In genomic region chr18:43916984-43917383, GRCh38 we compare ENCODE assay signal across 16 cellular contexts.
DNase-seq lines count a peak whose midpoint lies in the region; ATAC-seq and TF ChIP-seq lines count a peak whose summit lies in the region.
"Had no signal": no experiment of that assay in that cellular context is flagged by ENCODE, and none has a peak within 500 bp of the region (broad histone marks: within the 10 kb centered on the region; RNA-seq: fewer than 3 reads in every experiment).

No MANE protein-coding gene starts in this region.

- H3K36me3 ChIP-seq in spleen: no peaks in the 10 kb centered on the region
- H3K36me3 ChIP-seq: HAP-1 had no signal

- H3K4me3 Mint-ChIP-seq in nephron: no peak overlapping the region
- H3K4me3 Mint-ChIP-seq: B cell; CD4-positive, alpha-beta T cell had no signal

- peaks cover 11% of the 10 kb centered on the region for H3K4me1 Mint-ChIP-seq in nephron
- H3K4me1 Mint-ChIP-seq: B cell had no signal

- no peaks in the 10 kb centered on the region for H3K27me3 Mint-ChIP-seq in nephron (ENCODE audit: low read depth)
- H3K27me3 Mint-ChIP-seq: B cell; CD4-positive, alpha-beta T cell had no signal

- TF ChIP-seq CTCF in nephron (IDR thresholded peaks at IDR 0.05; ENCODE audit: unreplicated experiment in 3 of 3): no peak
- no peak for TF ChIP-seq CTCF in spleen (IDR thresholded peaks at IDR 0.05 in 8 of 11, conservative IDR thresholded peaks at IDR 0.05 in 3 of 11)

- no peaks in the 10 kb centered on the region for H3K4me1 ChIP-seq in spleen
- H3K4me1 ChIP-seq: HAP-1 had no signal

- TF ChIP-seq POLR2A in spleen (IDR thresholded peaks at IDR 0.05): no peak

- no peaks in the 10 kb centered on the region for H3K36me3 Mint-ChIP-seq in nephron (ENCODE audit: low read depth)

- H3K27ac ChIP-seq in spleen: no peak overlapping the region

- H3K9me3 Mint-ChIP-seq in nephron: no peaks in the 10 kb centered on the region
- H3K9me3 Mint-ChIP-seq: CD4-positive, alpha-beta T cell had no signal

- no peaks in the 10 kb centered on the region for H3K9me3 ChIP-seq in spleen
- H3K9me3 ChIP-seq: HAP-1 had no signal

- no peak for DNase-seq in activated CD4-positive, alpha-beta T cell treated with anti-CD3 and anti-CD28 coated beads for 48 hours
- DNase-seq in spleen (no peak), AG08395 (ENCODE audit: low spot score) (no peak)
- DNase-seq: ACHN; C1 segment of cervical spinal cord; Calu3; CD4-positive, alpha-beta T cell; DMS 273 treated with DMSO at 0.1 percent for 48 hours had no signal

- peak overlapping the region in 2 of 3 experiments; percentile 2 to 69 for H3K27ac Mint-ChIP-seq in nephron
- H3K27ac Mint-ChIP-seq: B cell; CD4-positive, alpha-beta T cell had no signal

- WGBS in spleen, 5 donors: 75 to 89% (median 85%) methylated on average over 3 of the region's 3 CpGs

- intact Hi-C loops in spleen (cut with DNase I; ENCODE audit: low total_unique reads): no loop called here

- peak; percentile 49 for ATAC-seq in GM18870 (IDR thresholded peaks at IDR 0.05; ENCODE audit: unreplicated experiment)
- peak; percentile 38 for ATAC-seq in HG02571 (IDR thresholded peaks at IDR 0.05; ENCODE audit: unreplicated experiment)
- ATAC-seq in HG03460 (IDR thresholded peaks at IDR 0.05; ENCODE audit: unreplicated experiment): peak; percentile 57
- no peak for ATAC-seq in GM21367 (IDR thresholded peaks at IDR 0.05; ENCODE audit: unreplicated experiment)
- ATAC-seq: HepG2 had no signal

- no peak overlapping the region for H3K4me3 ChIP-seq in spleen
- H3K4me3 ChIP-seq: HAP-1 had no signal

- H3K27me3 ChIP-seq in spleen (replicated peaks in 1 of 7): no peaks in the 10 kb centered on the region
